25 cellular contexts compared by ENCODE assay signal in genomic region chr3:154864947-154865346, GRCh38.
"Had no signal": no experiment of that assay in that cellular context is flagged by ENCODE, and none has a peak within 500 bp of the region (broad histone marks: within the 10 kb centered on the region; RNA-seq: fewer than 3 reads in every experiment).

No MANE protein-coding gene starts in this region.

- H3K4me1 ChIP-seq: esophagus muscularis mucosa, foreskin keratinocyte, heart right ventricle, left lung, right lobe of liver, stomach, thyroid gland, upper lobe of left lung, vagina had no signal

- DNase-seq: activated CD4-positive, alpha-beta T cell treated with anti-CD3 and anti-CD28 coated beads, Interleukin-2, amount 10 ng/mL, durations not matched to agents 24 days and 14 days; activated CD4-positive, CD25-positive, alpha-beta regulatory T cell treated with anti-CD3 and anti-CD28 coated beads, Interleukin-2, amount 50 U/mL, for 72 hours; activated CD8-positive, alpha-beta T cell treated with anti-CD3 and anti-CD28 coated beads for 36 hours; activated T-cell treated with anti-CD3 and anti-CD28 coated beads, Interleukin-2, amount 50 U/mL, for 48 hours; anterior cingulate cortex; dermis blood vessel endothelial cell; effector CD4-positive, alpha-beta T cell; foreskin keratinocyte; heart right ventricle; kidney glomerular epithelial cell; left lung; naive B cell; nephron progenitor cell; right lobe of liver; stimulated activated CD4-positive, alpha-beta T cell treated with anti-CD3 and anti-CD28 coated beads, Interleukin-12 subunit alpha, Interleukin-12 subunit beta, amount 100 ng/mL, for 4 hours; stimulated activated CD4-positive, alpha-beta T cell treated with anti-CD3 and anti-CD28 coated beads, Interleukin-4, amount 100 ng/mL, for 4 hours; stimulated activated naive B cell treated with anti-CD40 and anti-IgM and Interleukin-4, amounts not matched to agents 10 μg/mL and 1 μg/mL and 100 μg/mL, for 72 hours; stomach; T-helper 2 cell; thyroid gland; upper lobe of left lung had no signal

- H3K27ac ChIP-seq: esophagus muscularis mucosa, foreskin keratinocyte, heart right ventricle, left lung, neutrophil, right lobe of liver, skin epidermis, stomach, thyroid gland, upper lobe of left lung, vagina had no signal

- H3K27me3 ChIP-seq: esophagus muscularis mucosa, foreskin keratinocyte, heart right ventricle, left lung, neutrophil, right lobe of liver, stomach, thyroid gland, upper lobe of left lung, vagina had no signal

- H3K4me3 ChIP-seq: esophagus muscularis mucosa, heart right ventricle, left lung, right lobe of liver, skin epidermis, stomach, thyroid gland, upper lobe of left lung, vagina had no signal

- H3K9me3 ChIP-seq: esophagus muscularis mucosa, heart right ventricle, left lung, neutrophil, right lobe of liver, stomach, thyroid gland, upper lobe of left lung, vagina had no signal

- H3K36me3 ChIP-seq: esophagus muscularis mucosa, heart right ventricle, left lung, neutrophil, right lobe of liver, stomach, thyroid gland, upper lobe of left lung, vagina had no signal
